ENCODE assay signal across 28 cellular contexts in the genomic region with DNA sequence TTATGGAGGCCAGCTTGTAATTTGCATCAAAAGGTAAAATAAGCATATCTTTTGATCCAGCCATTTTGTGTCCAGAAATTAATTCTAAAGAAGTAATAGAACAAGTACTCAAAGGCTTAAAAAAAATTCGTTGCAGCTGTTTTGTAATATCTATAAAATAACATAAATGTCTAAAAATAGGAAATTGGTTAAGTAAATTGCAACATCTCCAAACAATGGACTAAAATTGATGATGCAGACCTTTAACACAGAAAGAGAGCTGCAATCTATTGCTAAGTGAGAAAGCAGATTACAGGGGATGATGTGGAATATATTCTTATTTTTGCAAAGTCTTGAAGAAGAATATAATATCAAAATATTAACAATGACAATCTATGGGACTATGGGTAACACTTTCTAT. TPM values are rescaled to one million over a fixed set of nuclear protein-coding genes. Genes with fewer than 3 reads are reported as not detected.
DNase-seq lines count a peak whose midpoint lies in the region; ATAC-seq and TF ChIP-seq lines count a peak whose summit lies in the region.
"Had no signal": no experiment of that assay in that cellular context is flagged by ENCODE, and none has a peak within 500 bp of the region (broad histone marks: within the 10 kb centered on the region; RNA-seq: fewer than 3 reads in every experiment).

No MANE protein-coding gene starts in this region.

- peak overlapping the region; percentile 57; the same call in 1 of the 2 replicates for H3K27ac ChIP-seq in 22Rv1
- no peak overlapping the region for H3K27ac ChIP-seq in RWPE1
- H3K27ac ChIP-seq: left lung, pancreas, SK-N-MC, suprapubic skin, upper lobe of right lung had no signal

- TF ChIP-seq CTCF in 22Rv1 (IDR thresholded peaks at IDR 0.05) = no peak
- TF ChIP-seq CTCF in RWPE1 (conservative IDR thresholded peaks at IDR 0.05; ENCODE audit: low read depth) = no peak
- TF ChIP-seq CTCF in endothelial cell (IDR thresholded peaks at IDR 0.05; ENCODE audit: unreplicated experiment) = no peak

- no peaks in the 10 kb centered on the region for H3K9me3 ChIP-seq in adipocyte (ENCODE audit: control insufficient read depth, low read length)
- H3K9me3 ChIP-seq: left lung, pancreas, suprapubic skin, upper lobe of right lung had no signal

- CTCF ChIA-PET in RWPE1 (lab: Yijun Ruan, JAX) = interaction anchor here (0.6 kb wide), 1 partner anchor 34 kb away, joined by 4 read pairs; no protein-coding TSS in a partner anchor

- no peak overlapping the region for H3K4me3 Mint-ChIP-seq in endothelial cell (ENCODE audit: unreplicated experiment)
- H3K4me3 Mint-ChIP-seq: neural crest cell had no signal

- peaks cover 7% of the 10 kb centered on the region for H3K36me3 Mint-ChIP-seq in endothelial cell (ENCODE audit: low read depth, unreplicated experiment)

- DNase-seq in HCEC 1CT = peak; percentile 39
- peak; percentile 29 for DNase-seq in NOMO-1 treated with dmso at 0.1 percent for 144 hours (lab: John Stamatoyannopoulos, UW; ENCODE audit: unreplicated experiment)
- DNase-seq in adipocyte (ENCODE audit: low read depth) = peak; percentile 49
- no peak for DNase-seq in RWPE1 (ENCODE audit: low spot score)
- DNase-seq in activated CD4-positive, alpha-beta T cell treated with anti-CD3 and anti-CD28 coated beads for 4 hours = no peak
- no peak for DNase-seq in endothelial cell (ENCODE audit: low spot score)
- DNase-seq: activated CD8-positive, alpha-beta T cell treated with anti-CD3 and anti-CD28 coated beads, Interleukin-2, amount 10 ng/mL, durations not matched to agents 7 days and 5 days; aorta; CD8-positive, alpha-beta memory T cell; effector CD4-positive, alpha-beta T cell; glutamatergic neuron; left lung; mesenchymal stem cell; NCI-H146; NCI-H226; NCI-H69; pancreas; RPMI8226; small intestine; stimulated activated naive CD4-positive, alpha-beta T cell; T-helper 2 cell; upper lobe of right lung had no signal

- H3K9me3 Mint-ChIP-seq in endothelial cell (ENCODE audit: unreplicated experiment) = no peaks in the 10 kb centered on the region
- H3K9me3 Mint-ChIP-seq: CD8-positive, alpha-beta memory T cell; neural crest cell had no signal

- peak overlapping the region; percentile 11 for H3K4me3 ChIP-seq in adipocyte (ENCODE audit: low read length)
- H3K4me3 ChIP-seq: left lung, pancreas, SK-N-MC, suprapubic skin, upper lobe of right lung had no signal

- H3K4me1 ChIP-seq in adipocyte (ENCODE audit: control insufficient read depth, insufficient read depth, low read length) = peaks cover 27% of the 10 kb centered on the region

- ATAC-seq in GM18498 (IDR thresholded peaks at IDR 0.05; ENCODE audit: unreplicated experiment) = no peak
- ATAC-seq: activated CD8-positive, alpha-beta T cell treated with anti-CD3 and anti-CD28 coated beads, Interleukin-2, amount 10 ng/mL, durations not matched to agents 7 days and 5 days; activated naive CD4-positive, alpha-beta T cell treated with anti-CD3 and anti-CD28 coated beads, Interleukin-2, amount 50 U/mL, for 72 hours; left lung; pancreas; upper lobe of right lung had no signal

- peak overlapping the region; percentile 8 for H3K9ac ChIP-seq in adipocyte (ENCODE audit: low read length)

- no peaks in the 10 kb centered on the region for H3K27me3 Mint-ChIP-seq in endothelial cell (ENCODE audit: unreplicated experiment)
- H3K27me3 Mint-ChIP-seq: CD8-positive, alpha-beta memory T cell had no signal

- H3K27me3 ChIP-seq in adipocyte (replicated peaks; ENCODE audit: control insufficient read depth, insufficient read depth, low read length) = no peaks in the 10 kb centered on the region
- H3K27me3 ChIP-seq: left lung, pancreas, suprapubic skin, upper lobe of right lung had no signal

- peaks cover 2% of the 10 kb centered on the region for H3K4me1 Mint-ChIP-seq in endothelial cell (ENCODE audit: unreplicated experiment)
- H3K4me1 Mint-ChIP-seq: CD8-positive, alpha-beta memory T cell; neural crest cell had no signal

- POLR2A ChIA-PET in RWPE1 (lab: Yijun Ruan, JAX; ENCODE audit: low non-redundant PET) = no interaction called here

- H3K36me3 ChIP-seq in adipocyte (ENCODE audit: control insufficient read depth, insufficient read depth, low read length, severe bottlenecking) = no peaks in the 10 kb centered on the region
- H3K36me3 ChIP-seq: left lung, pancreas, suprapubic skin, upper lobe of right lung had no signal

- no peak overlapping the region for H3K27ac Mint-ChIP-seq in endothelial cell (ENCODE audit: unreplicated experiment)
- H3K27ac Mint-ChIP-seq: activated CD8-positive, alpha-beta T cell treated with anti-CD3 and anti-CD28 coated beads, Interleukin-2, amount 10 ng/mL, durations not matched to agents 7 days and 5 days had no signal

RNA-seq across cellular contexts. Expression of gene AAK1, which starts 19.4 kb away (rescaled TPM):
- 144 TPM for total RNA-seq in endothelial cell (ENCODE audit: unreplicated experiment)

Comparison
In these comparisons a context has a peak if more than half of its experiments do, and no peak if none do; other contexts are left out.
1. DNase-seq: peak in HCEC 1CT (single experiment), NOMO-1 treated with dmso at 0.1 percent for 144 hours (single experiment) and adipocyte (single experiment); none in RWPE1 (single experiment), activated CD4-positive, alpha-beta T cell treated with anti-CD3 and anti-CD28 coated beads for 4 hours (0 of 2) and endothelial cell (single experiment).